Comparison of ENCODE assay signal across 8 cellular contexts in the genomic region with DNA sequence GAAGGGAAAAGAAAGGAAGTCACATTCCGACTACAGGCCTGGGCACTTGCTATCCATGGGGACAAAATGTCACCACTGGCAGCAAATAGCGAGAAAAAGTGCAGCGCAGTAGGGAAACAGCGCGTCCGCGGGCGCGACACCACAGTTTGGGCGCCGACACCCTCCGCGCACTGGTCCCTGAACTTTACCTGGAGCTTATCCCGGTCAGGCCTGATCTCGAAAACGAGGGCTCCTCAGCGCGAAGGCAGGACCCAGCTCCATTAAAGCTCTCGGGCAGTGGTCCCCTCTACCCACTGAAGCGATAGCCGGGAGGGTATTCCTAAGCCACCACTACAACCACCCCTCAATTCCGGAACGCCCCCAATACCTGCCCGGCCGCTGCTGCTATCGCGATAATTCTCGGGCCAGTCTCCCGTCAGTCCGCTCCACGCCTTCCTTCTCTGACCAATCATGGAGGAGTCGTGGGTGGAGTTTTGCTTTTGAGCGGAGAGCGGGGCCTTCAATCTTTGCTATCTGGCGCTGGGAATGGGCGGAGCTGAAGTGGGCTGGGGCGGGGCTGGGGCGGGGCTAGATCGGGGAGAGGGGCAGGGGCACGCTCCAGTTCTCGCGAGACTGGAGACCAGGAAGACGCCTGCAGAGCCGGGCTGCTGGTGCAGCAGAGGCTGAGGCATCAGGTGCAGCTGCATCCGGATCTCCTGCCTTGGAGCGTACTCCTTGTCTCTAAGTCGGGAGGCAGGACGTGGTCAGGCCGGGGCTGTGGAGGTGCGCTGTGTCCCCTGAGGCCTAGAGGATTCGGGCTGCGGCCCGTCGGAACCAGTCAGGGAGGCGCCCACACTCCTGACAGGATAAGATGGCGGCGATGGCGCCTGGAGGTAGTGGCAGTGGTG. TPM values are rescaled to one million over a fixed set of nuclear protein-coding genes. Genes with fewer than 3 reads are reported as not detected.
DNase-seq lines count a peak whose midpoint lies in the region; ATAC-seq, FAIRE-seq and TF ChIP-seq lines count a peak whose summit lies in the region.

A gene with protein sequence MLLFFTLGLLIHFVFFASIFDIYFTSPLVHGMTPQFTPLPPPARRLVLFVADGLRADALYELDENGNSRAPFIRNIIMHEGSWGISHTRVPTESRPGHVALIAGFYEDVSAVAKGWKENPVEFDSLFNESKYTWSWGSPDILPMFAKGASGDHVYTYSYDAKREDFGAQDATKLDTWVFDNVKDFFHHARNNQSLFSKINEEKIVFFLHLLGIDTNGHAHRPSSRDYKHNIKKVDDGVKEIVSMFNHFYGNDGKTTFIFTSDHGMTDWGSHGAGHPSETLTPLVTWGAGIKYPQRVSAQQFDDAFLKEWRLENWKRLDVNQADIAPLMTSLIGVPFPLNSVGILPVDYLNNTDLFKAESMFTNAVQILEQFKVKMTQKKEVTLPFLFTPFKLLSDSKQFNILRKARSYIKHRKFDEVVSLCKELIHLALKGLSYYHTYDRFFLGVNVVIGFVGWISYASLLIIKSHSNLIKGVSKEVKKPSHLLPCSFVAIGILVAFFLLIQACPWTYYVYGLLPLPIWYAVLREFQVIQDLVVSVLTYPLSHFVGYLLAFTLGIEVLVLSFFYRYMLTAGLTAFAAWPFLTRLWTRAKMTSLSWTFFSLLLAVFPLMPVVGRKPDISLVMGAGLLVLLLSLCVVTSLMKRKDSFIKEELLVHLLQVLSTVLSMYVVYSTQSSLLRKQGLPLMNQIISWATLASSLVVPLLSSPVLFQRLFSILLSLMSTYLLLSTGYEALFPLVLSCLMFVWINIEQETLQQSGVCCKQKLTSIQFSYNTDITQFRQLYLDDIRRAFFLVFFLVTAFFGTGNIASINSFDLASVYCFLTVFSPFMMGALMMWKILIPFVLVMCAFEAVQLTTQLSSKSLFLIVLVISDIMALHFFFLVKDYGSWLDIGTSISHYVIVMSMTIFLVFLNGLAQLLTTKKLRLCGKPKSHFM (minus strand): TSS at position 401 of the 887 bp plus-strand sequence. CDS start 25,703 bp downstream, outside the sequence.
A gene with protein sequence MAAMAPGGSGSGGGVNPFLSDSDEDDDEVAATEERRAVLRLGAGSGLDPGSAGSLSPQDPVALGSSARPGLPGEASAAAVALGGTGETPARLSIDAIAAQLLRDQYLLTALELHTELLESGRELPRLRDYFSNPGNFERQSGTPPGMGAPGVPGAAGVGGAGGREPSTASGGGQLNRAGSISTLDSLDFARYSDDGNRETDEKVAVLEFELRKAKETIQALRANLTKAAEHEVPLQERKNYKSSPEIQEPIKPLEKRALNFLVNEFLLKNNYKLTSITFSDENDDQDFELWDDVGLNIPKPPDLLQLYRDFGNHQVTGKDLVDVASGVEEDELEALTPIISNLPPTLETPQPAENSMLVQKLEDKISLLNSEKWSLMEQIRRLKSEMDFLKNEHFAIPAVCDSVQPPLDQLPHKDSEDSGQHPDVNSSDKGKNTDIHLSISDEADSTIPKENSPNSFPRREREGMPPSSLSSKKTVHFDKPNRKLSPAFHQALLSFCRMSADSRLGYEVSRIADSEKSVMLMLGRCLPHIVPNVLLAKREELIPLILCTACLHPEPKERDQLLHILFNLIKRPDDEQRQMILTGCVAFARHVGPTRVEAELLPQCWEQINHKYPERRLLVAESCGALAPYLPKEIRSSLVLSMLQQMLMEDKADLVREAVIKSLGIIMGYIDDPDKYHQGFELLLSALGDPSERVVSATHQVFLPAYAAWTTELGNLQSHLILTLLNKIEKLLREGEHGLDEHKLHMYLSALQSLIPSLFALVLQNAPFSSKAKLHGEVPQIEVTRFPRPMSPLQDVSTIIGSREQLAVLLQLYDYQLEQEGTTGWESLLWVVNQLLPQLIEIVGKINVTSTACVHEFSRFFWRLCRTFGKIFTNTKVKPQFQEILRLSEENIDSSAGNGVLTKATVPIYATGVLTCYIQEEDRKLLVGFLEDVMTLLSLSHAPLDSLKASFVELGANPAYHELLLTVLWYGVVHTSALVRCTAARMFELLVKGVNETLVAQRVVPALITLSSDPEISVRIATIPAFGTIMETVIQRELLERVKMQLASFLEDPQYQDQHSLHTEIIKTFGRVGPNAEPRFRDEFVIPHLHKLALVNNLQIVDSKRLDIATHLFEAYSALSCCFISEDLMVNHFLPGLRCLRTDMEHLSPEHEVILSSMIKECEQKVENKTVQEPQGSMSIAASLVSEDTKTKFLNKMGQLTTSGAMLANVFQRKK (plus strand): TSS at position 600 of the 887 bp plus-strand sequence. CDS start 251 bp downstream, at position 851.

- TF ChIP-seq CTCF in ascending aorta (IDR thresholded peaks at IDR 0.05) (no peak), right atrium auricular region (IDR thresholded peaks at IDR 0.05) (no peak), psoas muscle (IDR thresholded peaks at IDR 0.05) (no peak)

- H3K27me3 ChIP-seq in ascending aorta = no peaks in the 10 kb centered on the region
- H3K27me3 ChIP-seq in right atrium auricular region = no peaks in the 10 kb centered on the region
- H3K27me3 ChIP-seq in psoas muscle (ENCODE audit: insufficient read depth in 3 of 3, low read length in 2 of 3) = no peaks in the 10 kb centered on the region

- H3K4me1 ChIP-seq in ascending aorta = peaks cover 0 to 28% of the 10 kb centered on the region in 2 donors
- H3K4me1 ChIP-seq in right atrium auricular region = peaks cover 0 to 44% of the 10 kb centered on the region in 2 donors
- H3K4me1 ChIP-seq in psoas muscle = peaks cover 36% of the 10 kb centered on the region

- H3K27ac ChIP-seq in ascending aorta = peak within 1 kb of the TSS; percentile 75 to 82
- H3K27ac ChIP-seq in right atrium auricular region = peak within 1 kb of the TSS; percentile 71 to 73
- peak within 1 kb of the TSS; percentile 84 for H3K27ac ChIP-seq in psoas muscle

- 0% methylated on average over 57 to 58 of the region's 58 CpGs for WGBS in psoas muscle, 3 donors

- peak; percentile 92 for DNase-seq in NCI-H187 treated with DMSO at 0.1 percent for 48 hours (lab: John Stamatoyannopoulos, UW)
- peak; percentile 96 to 99 for DNase-seq in ascending aorta (ENCODE audit: low spot score in 2 of 2)
- DNase-seq in right atrium auricular region (ENCODE audit: low spot score) = peak; percentile 97
- peak; percentile 91 to 95 for DNase-seq in psoas muscle
- DNase-seq in urothelium cell line (ENCODE audit: low spot score) = peak; percentile 96

- H3K36me3 ChIP-seq in ascending aorta = no peaks in the 10 kb centered on the region
- no peaks in the 10 kb centered on the region for H3K36me3 ChIP-seq in right atrium auricular region
- H3K36me3 ChIP-seq in psoas muscle (ENCODE audit: insufficient read depth in 1 of 2, low read depth in 1 of 2) = peaks cover 0 to 2% of the 10 kb centered on the region in 2 donors

- FAIRE-seq in urothelium cell line (lab: Jason Lieb, UNC) = no peak

- ATAC-seq in GM18499 (IDR thresholded peaks at IDR 0.05; ENCODE audit: insufficient read depth, unreplicated experiment) (peak; percentile 46), HG02943 (IDR thresholded peaks at IDR 0.05; ENCODE audit: low read depth, unreplicated experiment) (peak; percentile 89), psoas muscle (peak; percentile 95 to 99 (median 99))

- H3K4me3 ChIP-seq in ascending aorta = peak within 1 kb of the TSS; percentile 79 to 98
- H3K4me3 ChIP-seq in right atrium auricular region = peak within 1 kb of the TSS; percentile 81 to 90
- H3K4me3 ChIP-seq in psoas muscle = peak within 1 kb of the TSS; percentile 100

- H3K9me3 ChIP-seq in ascending aorta (no peaks in the 10 kb centered on the region), right atrium auricular region (no peaks in the 10 kb centered on the region), psoas muscle (no peaks in the 10 kb centered on the region)

- intact Hi-C loops in T-helper 2 cell treated with Interferon-gamma antibody and Interleukin-4, amounts not matched to agents 100 ng/mL and 5 ng/mL, for 36 hours (cut with micrococcal nuclease) = loop anchor here (1.0 to 10.0 kb wide), 12 partner anchors 62 to 1235 kb away; partner anchors contain the start of genes KDSR, PHLPP1, TNFRSF11A and VPS4B
- intact Hi-C loops in ascending aorta (cut with DNase I) = loop anchor here (1.0 to 10.0 kb wide), 7 partner anchors 240 to 1250 kb away; partner anchors contain the start of genes PHLPP1 and VPS4B
- intact Hi-C loops in psoas muscle (cut with DNase I) = loop anchor here (2.0 to 10.0 kb wide), 5 partner anchors 60 to 798 kb away; partner anchors contain the start of gene PHLPP1 (in 1 of the 2)

RNA-seq across cellular contexts. Expression of the first gene that starts in this region (rescaled TPM):
- total RNA-seq in T-helper 2 cell treated with Interferon-gamma antibody and Interleukin-4, amounts not matched to agents 100 ng/mL and 5 ng/mL, for 36 hours = 27.3 and 27.6 TPM in 2 replicates
- total RNA-seq in ascending aorta = 12.8 TPM
- total RNA-seq in right atrium auricular region = 10 to 100 TPM; 10.8 to 16.8 TPM
- total RNA-seq in psoas muscle = 10 to 100 TPM in 2 of 4 donors, 1 to 10 TPM in 2; 9.5 to 18.0 (median 13.0) TPM
- polyA plus RNA-seq in psoas muscle = 1 to 10 TPM; 3.2 to 7.3 (median 4.3) TPM

RNA-seq across cellular contexts. Expression of the second gene that starts in this region (rescaled TPM):
- total RNA-seq in T-helper 2 cell treated with Interferon-gamma antibody and Interleukin-4, amounts not matched to agents 100 ng/mL and 5 ng/mL, for 36 hours = 38.0 and 40.3 TPM in 2 replicates
- total RNA-seq in ascending aorta (26.4 TPM), right atrium auricular region (10 to 100 TPM; 11.1 to 16.7 TPM), psoas muscle (10 to 100 TPM in 2 of 4 donors, 1 to 10 TPM in 2; 7.8 to 13.4 (median 10.9) TPM)
- 10 to 100 TPM in 1 of 3 donors, 1 to 10 TPM in 2; 3.5 to 13.0 (median 4.4) TPM for polyA plus RNA-seq in psoas muscle

Comparison
In these comparisons a context has a peak if more than half of its experiments do, and no peak if none do; other contexts are left out.
1. Peak in every context shown above with its lines: DNase-seq, ATAC-seq, H3K4me3 ChIP-seq and H3K27ac ChIP-seq.
2. ATAC-seq: peak in every context shown above with its lines; median percentile 99 in psoas muscle; 89 in HG02943; 46 in GM18499.